Comparison of ENCODE assay signal across 1 cellular context in the genomic region with DNA sequence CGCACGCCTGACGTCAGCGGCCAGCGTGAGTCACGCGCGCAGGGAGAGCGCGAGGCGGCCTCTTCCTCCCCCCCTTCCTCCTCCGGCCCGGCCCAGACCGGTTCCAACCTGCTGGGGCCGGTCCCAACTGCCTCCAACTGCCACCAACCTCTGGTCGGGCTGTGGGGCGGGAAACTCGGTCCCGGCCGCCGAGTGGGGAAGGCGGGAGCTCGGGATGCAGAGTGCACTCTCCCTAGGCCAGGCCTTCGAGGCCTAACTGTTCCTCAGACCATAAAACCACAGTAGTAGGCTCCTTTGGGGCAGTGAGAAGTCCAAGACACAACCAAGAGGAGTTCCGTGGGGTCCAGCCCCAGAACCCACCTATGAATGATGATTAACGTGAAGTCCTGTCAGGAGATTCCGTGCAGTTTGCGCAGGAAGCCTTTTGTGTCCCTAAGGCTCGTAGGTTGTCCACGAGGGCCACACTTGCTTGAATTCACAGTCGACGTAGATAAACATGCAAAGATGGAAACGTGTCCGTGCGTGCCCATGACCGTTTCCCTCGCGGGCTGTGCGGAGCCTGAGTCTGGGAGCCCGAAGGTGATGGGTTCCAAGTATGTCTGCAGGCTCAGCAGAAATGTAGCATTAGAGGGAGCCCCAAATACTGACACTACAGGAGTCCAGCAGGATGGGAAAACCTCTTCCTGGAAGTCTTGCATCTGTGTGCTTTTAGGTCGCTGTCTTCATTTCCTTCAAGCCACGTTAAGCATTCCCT.
TF ChIP-seq lines count a peak whose summit lies in the region.

No MANE protein-coding gene starts in this region.

TF ChIP-seq in HepG2, 621 proteins besides CTCF, POLR2A, EP300 and RAD21 (continued from another document and continues in another):
- TF ChIP-seq, protein P1, sequence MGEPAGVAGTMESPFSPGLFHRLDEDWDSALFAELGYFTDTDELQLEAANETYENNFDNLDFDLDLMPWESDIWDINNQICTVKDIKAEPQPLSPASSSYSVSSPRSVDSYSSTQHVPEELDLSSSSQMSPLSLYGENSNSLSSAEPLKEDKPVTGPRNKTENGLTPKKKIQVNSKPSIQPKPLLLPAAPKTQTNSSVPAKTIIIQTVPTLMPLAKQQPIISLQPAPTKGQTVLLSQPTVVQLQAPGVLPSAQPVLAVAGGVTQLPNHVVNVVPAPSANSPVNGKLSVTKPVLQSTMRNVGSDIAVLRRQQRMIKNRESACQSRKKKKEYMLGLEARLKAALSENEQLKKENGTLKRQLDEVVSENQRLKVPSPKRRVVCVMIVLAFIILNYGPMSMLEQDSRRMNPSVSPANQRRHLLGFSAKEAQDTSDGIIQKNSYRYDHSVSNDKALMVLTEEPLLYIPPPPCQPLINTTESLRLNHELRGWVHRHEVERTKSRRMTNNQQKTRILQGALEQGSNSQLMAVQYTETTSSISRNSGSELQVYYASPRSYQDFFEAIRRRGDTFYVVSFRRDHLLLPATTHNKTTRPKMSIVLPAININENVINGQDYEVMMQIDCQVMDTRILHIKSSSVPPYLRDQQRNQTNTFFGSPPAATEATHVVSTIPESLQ (CRISPR knock-in tag; conservative IDR thresholded peaks at IDR 0.05): 0 out of 2 replicates have a peak, but pooled peaks have one; percentile 44
- TF ChIP-seq ZNF878 (CRISPR knock-in tag; IDR thresholded peaks at IDR 0.05) (no peak), ZNF737 (CRISPR knock-in tag; IDR thresholded peaks at IDR 0.05; ENCODE audit: borderline replicate concordance) (0 out of 2 replicates have a peak, but pooled peaks have one; percentile 94), HDAC2 (CRISPR knock-in tag; IDR thresholded peaks at IDR 0.05) (peak; percentile 48), ZKSCAN1 (IDR thresholded peaks at IDR 0.05; ENCODE audit: low read length) (no peak), ZNF780A (CRISPR knock-in tag; IDR thresholded peaks at IDR 0.05) (0 out of 2 replicates have a peak, but pooled peaks have one; percentile 50), FOSL2 (CRISPR knock-in tag; IDR thresholded peaks at IDR 0.05) (peak; percentile 91), AHR (CRISPR knock-in tag; IDR thresholded peaks at IDR 0.05) (peak; percentile 96), FOXO1 (CRISPR knock-in tag; IDR thresholded peaks at IDR 0.05) (peak; percentile 51; the same call in 1 of the 2 replicates), FOXP1 (IDR thresholded peaks at IDR 0.05) (no peak), FOXP1 (CRISPR knock-in tag; IDR thresholded peaks at IDR 0.05) (no peak), HNRNPK (IDR thresholded peaks at IDR 0.05; ENCODE audit: low read depth, low read length, poor library complexity, severe bottlenecking) (peak; percentile 80), SYNCRIP (IDR thresholded peaks at IDR 0.05; ENCODE audit: insufficient read depth, low read depth, low read length) (no peak), MTF2 (CRISPR knock-in tag; IDR thresholded peaks at IDR 0.05; ENCODE audit: borderline replicate concordance) (peak; percentile 63; the same call in 1 of the 2 replicates), MAFF (IDR thresholded peaks at IDR 0.05; ENCODE audit: low read depth, low read length) (peak; percentile 21; the same call in 1 of the 2 replicates), DMAP1 (CRISPR knock-in tag; IDR thresholded peaks at IDR 0.05) (peak; percentile 98; the same call in 1 of the 2 replicates), ZNF7 (CRISPR knock-in tag; IDR thresholded peaks at IDR 0.05) (no peak), ZFP36L1 (CRISPR knock-in tag; IDR thresholded peaks at IDR 0.05) (no peak), BHLHE40 (IDR thresholded peaks at IDR 0.05; ENCODE audit: low read length) (peak; percentile 39; the same call in 1 of the 2 replicates), RBAK (CRISPR knock-in tag; IDR thresholded peaks at IDR 0.05) (peak; percentile 77), TCF7L2 (IDR thresholded peaks at IDR 0.05; ENCODE audit: low read depth, low read length) (no peak), NKX3-1 (CRISPR knock-in tag; IDR thresholded peaks at IDR 0.05) (peak; percentile 69; the same call in 1 of the 2 replicates), MYC (CRISPR knock-in tag; IDR thresholded peaks at IDR 0.05; ENCODE audit: borderline replicate concordance) (peak; percentile 94), MIER2 (CRISPR knock-in tag; IDR thresholded peaks at IDR 0.05) (no peak; the same call in 1 of the 2 replicates), SP4 (CRISPR knock-in tag; IDR thresholded peaks at IDR 0.05) (no peak)
- TF ChIP-seq, protein P2, sequence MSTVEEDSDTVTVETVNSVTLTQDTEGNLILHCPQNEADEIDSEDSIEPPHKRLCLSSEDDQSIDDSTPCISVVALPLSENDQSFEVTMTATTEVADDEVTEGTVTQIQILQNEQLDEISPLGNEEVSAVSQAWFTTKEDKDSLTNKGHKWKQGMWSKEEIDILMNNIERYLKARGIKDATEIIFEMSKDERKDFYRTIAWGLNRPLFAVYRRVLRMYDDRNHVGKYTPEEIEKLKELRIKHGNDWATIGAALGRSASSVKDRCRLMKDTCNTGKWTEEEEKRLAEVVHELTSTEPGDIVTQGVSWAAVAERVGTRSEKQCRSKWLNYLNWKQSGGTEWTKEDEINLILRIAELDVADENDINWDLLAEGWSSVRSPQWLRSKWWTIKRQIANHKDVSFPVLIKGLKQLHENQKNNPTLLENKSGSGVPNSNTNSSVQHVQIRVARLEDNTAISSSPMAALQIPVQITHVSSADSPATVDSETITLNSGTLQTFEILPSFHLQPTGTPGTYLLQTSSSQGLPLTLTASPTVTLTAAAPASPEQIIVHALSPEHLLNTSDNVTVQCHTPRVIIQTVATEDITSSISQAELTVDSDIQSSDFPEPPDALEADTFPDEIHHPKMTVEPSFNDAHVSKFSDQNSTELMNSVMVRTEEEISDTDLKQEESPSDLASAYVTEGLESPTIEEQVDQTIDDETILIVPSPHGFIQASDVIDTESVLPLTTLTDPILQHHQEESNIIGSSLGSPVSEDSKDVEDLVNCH (CRISPR knock-in tag; IDR thresholded peaks at IDR 0.05): no peak
- TF ChIP-seq, protein P3, sequence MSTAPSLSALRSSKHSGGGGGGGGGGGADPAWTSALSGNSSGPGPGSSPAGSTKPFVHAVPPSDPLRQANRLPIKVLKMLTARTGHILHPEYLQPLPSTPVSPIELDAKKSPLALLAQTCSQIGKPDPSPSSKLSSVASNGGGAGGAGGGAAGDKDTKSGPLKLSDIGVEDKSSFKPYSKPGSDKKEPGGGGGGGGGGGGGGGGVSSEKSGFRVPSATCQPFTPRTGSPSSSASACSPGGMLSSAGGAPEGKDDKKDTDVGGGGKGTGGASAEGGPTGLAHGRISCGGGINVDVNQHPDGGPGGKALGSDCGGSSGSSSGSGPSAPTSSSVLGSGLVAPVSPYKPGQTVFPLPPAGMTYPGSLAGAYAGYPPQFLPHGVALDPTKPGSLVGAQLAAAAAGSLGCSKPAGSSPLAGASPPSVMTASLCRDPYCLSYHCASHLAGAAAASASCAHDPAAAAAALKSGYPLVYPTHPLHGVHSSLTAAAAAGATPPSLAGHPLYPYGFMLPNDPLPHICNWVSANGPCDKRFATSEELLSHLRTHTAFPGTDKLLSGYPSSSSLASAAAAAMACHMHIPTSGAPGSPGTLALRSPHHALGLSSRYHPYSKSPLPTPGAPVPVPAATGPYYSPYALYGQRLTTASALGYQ (CRISPR knock-in tag; IDR thresholded peaks at IDR 0.05): no peak
- TF ChIP-seq, protein P4, sequence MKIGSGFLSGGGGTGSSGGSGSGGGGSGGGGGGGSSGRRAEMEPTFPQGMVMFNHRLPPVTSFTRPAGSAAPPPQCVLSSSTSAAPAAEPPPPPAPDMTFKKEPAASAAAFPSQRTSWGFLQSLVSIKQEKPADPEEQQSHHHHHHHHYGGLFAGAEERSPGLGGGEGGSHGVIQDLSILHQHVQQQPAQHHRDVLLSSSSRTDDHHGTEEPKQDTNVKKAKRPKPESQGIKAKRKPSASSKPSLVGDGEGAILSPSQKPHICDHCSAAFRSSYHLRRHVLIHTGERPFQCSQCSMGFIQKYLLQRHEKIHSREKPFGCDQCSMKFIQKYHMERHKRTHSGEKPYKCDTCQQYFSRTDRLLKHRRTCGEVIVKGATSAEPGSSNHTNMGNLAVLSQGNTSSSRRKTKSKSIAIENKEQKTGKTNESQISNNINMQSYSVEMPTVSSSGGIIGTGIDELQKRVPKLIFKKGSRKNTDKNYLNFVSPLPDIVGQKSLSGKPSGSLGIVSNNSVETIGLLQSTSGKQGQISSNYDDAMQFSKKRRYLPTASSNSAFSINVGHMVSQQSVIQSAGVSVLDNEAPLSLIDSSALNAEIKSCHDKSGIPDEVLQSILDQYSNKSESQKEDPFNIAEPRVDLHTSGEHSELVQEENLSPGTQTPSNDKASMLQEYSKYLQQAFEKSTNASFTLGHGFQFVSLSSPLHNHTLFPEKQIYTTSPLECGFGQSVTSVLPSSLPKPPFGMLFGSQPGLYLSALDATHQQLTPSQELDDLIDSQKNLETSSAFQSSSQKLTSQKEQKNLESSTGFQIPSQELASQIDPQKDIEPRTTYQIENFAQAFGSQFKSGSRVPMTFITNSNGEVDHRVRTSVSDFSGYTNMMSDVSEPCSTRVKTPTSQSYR (CRISPR knock-in tag; IDR thresholded peaks at IDR 0.05; ENCODE audit: borderline replicate concordance): no peak
- TF ChIP-seq, protein P5, sequence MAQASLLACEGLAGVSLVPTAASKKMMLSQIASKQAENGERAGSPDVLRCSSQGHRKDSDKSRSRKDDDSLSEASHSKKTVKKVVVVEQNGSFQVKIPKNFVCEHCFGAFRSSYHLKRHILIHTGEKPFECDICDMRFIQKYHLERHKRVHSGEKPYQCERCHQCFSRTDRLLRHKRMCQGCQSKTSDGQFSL (CRISPR knock-in tag; IDR thresholded peaks at IDR 0.05): no peak
- TF ChIP-seq, protein P6, sequence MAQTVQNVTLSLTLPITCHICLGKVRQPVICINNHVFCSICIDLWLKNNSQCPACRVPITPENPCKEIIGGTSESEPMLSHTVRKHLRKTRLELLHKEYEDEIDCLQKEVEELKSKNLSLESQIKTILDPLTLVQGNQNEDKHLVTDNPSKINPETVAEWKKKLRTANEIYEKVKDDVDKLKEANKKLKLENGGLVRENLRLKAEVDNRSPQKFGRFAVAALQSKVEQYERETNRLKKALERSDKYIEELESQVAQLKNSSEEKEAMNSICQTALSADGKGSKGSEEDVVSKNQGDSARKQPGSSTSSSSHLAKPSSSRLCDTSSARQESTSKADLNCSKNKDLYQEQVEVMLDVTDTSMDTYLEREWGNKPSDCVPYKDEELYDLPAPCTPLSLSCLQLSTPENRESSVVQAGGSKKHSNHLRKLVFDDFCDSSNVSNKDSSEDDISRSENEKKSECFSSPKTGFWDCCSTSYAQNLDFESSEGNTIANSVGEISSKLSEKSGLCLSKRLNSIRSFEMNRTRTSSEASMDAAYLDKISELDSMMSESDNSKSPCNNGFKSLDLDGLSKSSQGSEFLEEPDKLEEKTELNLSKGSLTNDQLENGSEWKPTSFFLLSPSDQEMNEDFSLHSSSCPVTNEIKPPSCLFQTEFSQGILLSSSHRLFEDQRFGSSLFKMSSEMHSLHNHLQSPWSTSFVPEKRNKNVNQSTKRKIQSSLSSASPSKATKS (CRISPR knock-in tag; IDR thresholded peaks at IDR 0.05): no peak; the same call in 1 of the 2 replicates
- TF ChIP-seq, protein P7, sequence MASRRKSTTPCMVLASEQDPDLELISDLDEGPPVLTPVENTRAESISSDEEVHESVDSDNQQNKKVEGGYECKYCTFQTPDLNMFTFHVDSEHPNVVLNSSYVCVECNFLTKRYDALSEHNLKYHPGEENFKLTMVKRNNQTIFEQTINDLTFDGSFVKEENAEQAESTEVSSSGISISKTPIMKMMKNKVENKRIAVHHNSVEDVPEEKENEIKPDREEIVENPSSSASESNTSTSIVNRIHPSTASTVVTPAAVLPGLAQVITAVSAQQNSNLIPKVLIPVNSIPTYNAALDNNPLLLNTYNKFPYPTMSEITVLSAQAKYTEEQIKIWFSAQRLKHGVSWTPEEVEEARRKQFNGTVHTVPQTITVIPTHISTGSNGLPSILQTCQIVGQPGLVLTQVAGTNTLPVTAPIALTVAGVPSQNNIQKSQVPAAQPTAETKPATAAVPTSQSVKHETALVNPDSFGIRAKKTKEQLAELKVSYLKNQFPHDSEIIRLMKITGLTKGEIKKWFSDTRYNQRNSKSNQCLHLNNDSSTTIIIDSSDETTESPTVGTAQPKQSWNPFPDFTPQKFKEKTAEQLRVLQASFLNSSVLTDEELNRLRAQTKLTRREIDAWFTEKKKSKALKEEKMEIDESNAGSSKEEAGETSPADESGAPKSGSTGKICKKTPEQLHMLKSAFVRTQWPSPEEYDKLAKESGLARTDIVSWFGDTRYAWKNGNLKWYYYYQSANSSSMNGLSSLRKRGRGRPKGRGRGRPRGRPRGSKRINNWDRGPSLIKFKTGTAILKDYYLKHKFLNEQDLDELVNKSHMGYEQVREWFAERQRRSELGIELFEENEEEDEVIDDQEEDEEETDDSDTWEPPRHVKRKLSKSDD (CRISPR knock-in tag; IDR thresholded peaks at IDR 0.05; ENCODE audit: low read depth): no peak
- TF ChIP-seq, protein P8, sequence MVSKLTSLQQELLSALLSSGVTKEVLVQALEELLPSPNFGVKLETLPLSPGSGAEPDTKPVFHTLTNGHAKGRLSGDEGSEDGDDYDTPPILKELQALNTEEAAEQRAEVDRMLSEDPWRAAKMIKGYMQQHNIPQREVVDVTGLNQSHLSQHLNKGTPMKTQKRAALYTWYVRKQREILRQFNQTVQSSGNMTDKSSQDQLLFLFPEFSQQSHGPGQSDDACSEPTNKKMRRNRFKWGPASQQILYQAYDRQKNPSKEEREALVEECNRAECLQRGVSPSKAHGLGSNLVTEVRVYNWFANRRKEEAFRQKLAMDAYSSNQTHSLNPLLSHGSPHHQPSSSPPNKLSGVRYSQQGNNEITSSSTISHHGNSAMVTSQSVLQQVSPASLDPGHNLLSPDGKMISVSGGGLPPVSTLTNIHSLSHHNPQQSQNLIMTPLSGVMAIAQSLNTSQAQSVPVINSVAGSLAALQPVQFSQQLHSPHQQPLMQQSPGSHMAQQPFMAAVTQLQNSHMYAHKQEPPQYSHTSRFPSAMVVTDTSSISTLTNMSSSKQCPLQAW (CRISPR knock-in tag; IDR thresholded peaks at IDR 0.05): peak; percentile 14; the same call in 1 of the 2 replicates
- TF ChIP-seq, protein P9, sequence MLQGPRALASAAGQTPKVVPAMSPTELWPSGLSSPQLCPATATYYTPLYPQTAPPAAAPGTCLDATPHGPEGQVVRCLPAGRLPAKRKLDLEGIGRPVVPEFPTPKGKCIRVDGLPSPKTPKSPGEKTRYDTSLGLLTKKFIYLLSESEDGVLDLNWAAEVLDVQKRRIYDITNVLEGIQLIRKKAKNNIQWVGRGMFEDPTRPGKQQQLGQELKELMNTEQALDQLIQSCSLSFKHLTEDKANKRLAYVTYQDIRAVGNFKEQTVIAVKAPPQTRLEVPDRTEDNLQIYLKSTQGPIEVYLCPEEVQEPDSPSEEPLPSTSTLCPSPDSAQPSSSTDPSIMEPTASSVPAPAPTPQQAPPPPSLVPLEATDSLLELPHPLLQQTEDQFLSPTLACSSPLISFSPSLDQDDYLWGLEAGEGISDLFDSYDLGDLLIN (CRISPR knock-in tag; IDR thresholded peaks at IDR 0.05; ENCODE audit: borderline replicate concordance): no peak; the same call in 1 of the 2 replicates
- TF ChIP-seq, protein P10, sequence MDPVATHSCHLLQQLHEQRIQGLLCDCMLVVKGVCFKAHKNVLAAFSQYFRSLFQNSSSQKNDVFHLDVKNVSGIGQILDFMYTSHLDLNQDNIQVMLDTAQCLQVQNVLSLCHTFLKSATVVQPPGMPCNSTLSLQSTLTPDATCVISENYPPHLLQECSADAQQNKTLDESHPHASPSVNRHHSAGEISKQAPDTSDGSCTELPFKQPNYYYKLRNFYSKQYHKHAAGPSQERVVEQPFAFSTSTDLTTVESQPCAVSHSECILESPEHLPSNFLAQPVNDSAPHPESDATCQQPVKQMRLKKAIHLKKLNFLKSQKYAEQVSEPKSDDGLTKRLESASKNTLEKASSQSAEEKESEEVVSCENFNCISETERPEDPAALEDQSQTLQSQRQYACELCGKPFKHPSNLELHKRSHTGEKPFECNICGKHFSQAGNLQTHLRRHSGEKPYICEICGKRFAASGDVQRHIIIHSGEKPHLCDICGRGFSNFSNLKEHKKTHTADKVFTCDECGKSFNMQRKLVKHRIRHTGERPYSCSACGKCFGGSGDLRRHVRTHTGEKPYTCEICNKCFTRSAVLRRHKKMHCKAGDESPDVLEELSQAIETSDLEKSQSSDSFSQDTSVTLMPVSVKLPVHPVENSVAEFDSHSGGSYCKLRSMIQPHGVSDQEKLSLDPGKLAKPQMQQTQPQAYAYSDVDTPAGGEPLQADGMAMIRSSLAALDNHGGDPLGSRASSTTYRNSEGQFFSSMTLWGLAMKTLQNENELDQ (CRISPR knock-in tag; IDR thresholded peaks at IDR 0.05; ENCODE audit: borderline replicate concordance): no peak
